In genomic region chr12:83256581-83256980, GRCh38 we compare ENCODE assay signal across 29 cellular contexts.
"Had no signal": no experiment of that assay in that cellular context is flagged by ENCODE, and none has a peak within 500 bp of the region (broad histone marks: within the 10 kb centered on the region; RNA-seq: fewer than 3 reads in every experiment).

No MANE protein-coding gene starts in this region.

- H3K36me3 ChIP-seq: left lung, lower lobe of right lung, pancreas, prostate gland, stomach, thyroid gland, transverse colon, upper lobe of left lung, vagina had no signal

- H3K9me3 Mint-ChIP-seq: nephron had no signal

- H3K27me3 ChIP-seq: left lung, pancreas, stomach, testis, thyroid gland, transverse colon, upper lobe of left lung, vagina had no signal

- DNase-seq: hippocampal formation; kidney glomerular epithelial cell; left cardiac atrium; lower lobe of right lung; mammary epithelial cell; mesenchymal stem cell; naive thymus-derived CD8-positive, alpha-beta T cell; nucleus accumbens; pancreas; posterior cingulate gyrus; retina; right cardiac atrium; stimulated activated CD4-positive, alpha-beta T cell treated with anti-CD3 and anti-CD28 coated beads, Interleukin-12 subunit alpha, Interleukin-12 subunit beta, amount 100 ng/mL, for 4 hours; stimulated activated CD4-positive, alpha-beta T cell treated with anti-CD3 and anti-CD28 coated beads, Interleukin-15, amount 100 ng/mL, for 24 hours; stimulated activated CD4-positive, alpha-beta T cell treated with anti-CD3 and anti-CD28 coated beads, Interleukin-2, amount 100 ng/mL, for 24 hours; stimulated activated CD4-positive, alpha-beta T cell treated with anti-CD3 and anti-CD28 coated beads, Interleukin-4, amount 100 ng/mL, for 1 hour; stimulated activated naive B cell treated with anti-CD40 and anti-IgM and Interleukin-4, amounts not matched to agents 10 μg/mL and 1 μg/mL and 100 μg/mL, for 72 hours; stimulated activated naive CD8-positive, alpha-beta T cell treated with anti-CD3 and anti-CD28 coated beads, Interleukin-15, Interleukin-2, amounts not matched to agents 100 U/mL and 50 U/mL, for 24 hours; stomach; testis; thyroid gland; transverse colon; upper lobe of left lung had no signal

- H3K4me1 Mint-ChIP-seq: naive thymus-derived CD8-positive, alpha-beta T cell; nephron; stimulated activated naive B cell treated with anti-CD40 and anti-IgM and Interleukin-4, amounts not matched to agents 10 μg/mL and 1 μg/mL and 100 μg/mL, for 72 hours had no signal

- H3K9me3 ChIP-seq: lower lobe of right lung, pancreas, prostate gland, stomach, testis, thyroid gland, transverse colon, upper lobe of left lung, vagina had no signal

- H3K4me3 ChIP-seq: left lung, lower lobe of right lung, pancreas, prostate gland, skin epidermis, stomach, testis, thyroid gland, transverse colon, upper lobe of left lung, vagina had no signal

- H3K4me3 Mint-ChIP-seq: naive thymus-derived CD8-positive, alpha-beta T cell; nephron; stimulated activated naive B cell treated with anti-CD40 and anti-IgM and Interleukin-4, amounts not matched to agents 10 μg/mL and 1 μg/mL and 100 μg/mL, for 72 hours had no signal

- H3K27me3 Mint-ChIP-seq: stimulated activated naive B cell treated with anti-CD40 and anti-IgM and Interleukin-4, amounts not matched to agents 10 μg/mL and 1 μg/mL and 100 μg/mL, for 72 hours had no signal

- H3K27ac ChIP-seq: left lung, lower lobe of right lung, pancreas, prostate gland, skin epidermis, stomach, testis, thyroid gland, transverse colon, upper lobe of left lung, vagina had no signal

- H3K36me3 Mint-ChIP-seq: stimulated activated naive B cell treated with anti-CD40 and anti-IgM and Interleukin-4, amounts not matched to agents 10 μg/mL and 1 μg/mL and 100 μg/mL, for 72 hours had no signal

- H3K4me1 ChIP-seq: left lung, lower lobe of right lung, pancreas, prostate gland, stomach, testis, thyroid gland, transverse colon, upper lobe of left lung, vagina had no signal

- ATAC-seq: left cardiac atrium; left lung; lower lobe of right lung; naive thymus-derived CD8-positive, alpha-beta T cell; pancreas; right cardiac atrium; sciatic nerve; stimulated activated naive B cell treated with anti-CD40 and anti-IgM and Interleukin-4, amounts not matched to agents 10 μg/mL and 1 μg/mL and 100 μg/mL, for 72 hours; stimulated activated naive CD8-positive, alpha-beta T cell treated with anti-CD3 and anti-CD28 coated beads, Interleukin-15, Interleukin-2, amounts not matched to agents 100 U/mL and 50 U/mL, for 24 hours had no signal

- H3K27ac Mint-ChIP-seq: naive thymus-derived CD8-positive, alpha-beta T cell; stimulated activated naive B cell treated with anti-CD40 and anti-IgM and Interleukin-4, amounts not matched to agents 10 μg/mL and 1 μg/mL and 100 μg/mL, for 72 hours had no signal
